In genomic region chr15:69279636-69280035, GRCh38 we compare ENCODE assay signal across 24 cellular contexts.
"Had no signal": no experiment of that assay in that cellular context is flagged by ENCODE, and none has a peak within 500 bp of the region (broad histone marks: within the 10 kb centered on the region; RNA-seq: fewer than 3 reads in every experiment).

No MANE protein-coding gene starts in this region.

- H3K27me3 Mint-ChIP-seq: stimulated activated naive CD8-positive, alpha-beta T cell treated with anti-CD3 and anti-CD28 coated beads, Interleukin-15, Interleukin-2, amounts not matched to agents 100 ng/mL and 50 ng/mL, for 24 hours had no signal

- H3K4me1 Mint-ChIP-seq: natural killer cell; neural crest cell; stimulated activated effector memory CD8-positive, alpha-beta T cell treated with anti-CD3 and anti-CD28 coated beads, Interleukin-12 subunit alpha, Interleukin-12 subunit beta, amount 100 ng/mL, for 72 hours; stimulated activated naive B cell treated with anti-CD40 and anti-IgM and Interleukin-4, amounts not matched to agents 10 μg/mL and 1 μg/mL and 100 μg/mL, for 72 hours had no signal

- H3K9me3 ChIP-seq: neutrophil, pancreas, prostate gland, right lobe of liver, sigmoid colon, stomach, thoracic aorta, thyroid gland, tibial nerve, upper lobe of left lung, vagina had no signal

- H3K9me3 Mint-ChIP-seq: natural killer cell; nephron progenitor cell; neural crest cell; stimulated activated effector memory CD8-positive, alpha-beta T cell treated with anti-CD3 and anti-CD28 coated beads, Interleukin-12 subunit alpha, Interleukin-12 subunit beta, amount 100 ng/mL, for 72 hours; stimulated activated naive B cell treated with anti-CD40 and anti-IgM and Interleukin-4, amounts not matched to agents 10 μg/mL and 1 μg/mL and 100 μg/mL, for 72 hours; stimulated activated naive CD8-positive, alpha-beta T cell treated with anti-CD3 and anti-CD28 coated beads, Interleukin-15, Interleukin-2, amounts not matched to agents 100 ng/mL and 50 ng/mL, for 24 hours had no signal

- H3K4me3 Mint-ChIP-seq: natural killer cell; nephron progenitor cell; neural crest cell; stimulated activated effector memory CD8-positive, alpha-beta T cell treated with anti-CD3 and anti-CD28 coated beads, Interleukin-12 subunit alpha, Interleukin-12 subunit beta, amount 100 ng/mL, for 72 hours; stimulated activated naive B cell treated with anti-CD40 and anti-IgM and Interleukin-4, amounts not matched to agents 10 μg/mL and 1 μg/mL and 100 μg/mL, for 72 hours; stimulated activated naive CD8-positive, alpha-beta T cell treated with anti-CD3 and anti-CD28 coated beads, Interleukin-15, Interleukin-2, amounts not matched to agents 100 ng/mL and 50 ng/mL, for 24 hours had no signal

- H3K4me1 ChIP-seq: pancreas, prostate gland, right lobe of liver, sigmoid colon, stomach, thyroid gland, tibial nerve, upper lobe of left lung had no signal

- H3K27ac Mint-ChIP-seq: natural killer cell; nephron progenitor cell; stimulated activated effector memory CD8-positive, alpha-beta T cell treated with anti-CD3 and anti-CD28 coated beads, Interleukin-12 subunit alpha, Interleukin-12 subunit beta, amount 100 ng/mL, for 72 hours; stimulated activated naive B cell treated with anti-CD40 and anti-IgM and Interleukin-4, amounts not matched to agents 10 μg/mL and 1 μg/mL and 100 μg/mL, for 72 hours; stimulated activated naive CD8-positive, alpha-beta T cell treated with anti-CD3 and anti-CD28 coated beads, Interleukin-15, Interleukin-2, amounts not matched to agents 100 ng/mL and 50 ng/mL, for 24 hours had no signal

- H3K36me3 ChIP-seq: neutrophil, pancreas, prostate gland, right lobe of liver, sigmoid colon, stomach, thoracic aorta, thyroid gland, tibial nerve, upper lobe of left lung, vagina had no signal

- H3K27ac ChIP-seq: neutrophil, pancreas, prostate gland, right lobe of liver, sigmoid colon, stomach, thoracic aorta, thyroid gland, tibial nerve, upper lobe of left lung, vagina had no signal

- H3K36me3 Mint-ChIP-seq: natural killer cell; stimulated activated effector memory CD8-positive, alpha-beta T cell treated with anti-CD3 and anti-CD28 coated beads, Interleukin-12 subunit alpha, Interleukin-12 subunit beta, amount 100 ng/mL, for 72 hours; stimulated activated naive B cell treated with anti-CD40 and anti-IgM and Interleukin-4, amounts not matched to agents 10 μg/mL and 1 μg/mL and 100 μg/mL, for 72 hours had no signal

- H3K4me3 ChIP-seq: pancreas, prostate gland, right lobe of liver, sigmoid colon, stomach, thoracic aorta, thyroid gland, tibial nerve, upper lobe of left lung, vagina had no signal

- DNase-seq: natural killer cell; nephron progenitor cell; pancreas; right cardiac atrium; right lobe of liver; sigmoid colon; small intestine; stimulated activated CD4-positive, alpha-beta T cell treated with anti-CD3 and anti-CD28 coated beads, Interleukin-15, amount 100 ng/mL, for 24 hours; stimulated activated CD4-positive, alpha-beta T cell treated with anti-CD3 and anti-CD28 coated beads, Interleukin-2, amount 100 ng/mL, for 24 hours; stimulated activated CD4-positive, alpha-beta T cell treated with anti-CD3 and anti-CD28 coated beads, Interleukin-2, amount 100 ng/mL, for 48 hours; stimulated activated CD4-positive, alpha-beta T cell treated with anti-CD3 and anti-CD28 coated beads, Interleukin-4, amount 100 ng/mL, for 24 hours; stimulated activated naive B cell treated with anti-CD40 and anti-IgM and Interleukin-4, amounts not matched to agents 10 μg/mL and 1 μg/mL and 100 μg/mL, for 72 hours; stimulated activated naive CD4-positive, alpha-beta T cell treated with Interleukin-2 at 50 U/mL for 16 hours; stomach; thyroid gland; upper lobe of left lung had no signal

- FAIRE-seq: pancreas, small intestine had no signal

- ATAC-seq: natural killer cell; pancreas; right cardiac atrium; right lobe of liver; stimulated activated effector memory CD8-positive, alpha-beta T cell treated with anti-CD3 and anti-CD28 coated beads, Interleukin-12 subunit alpha, Interleukin-12 subunit beta, amount 100 ng/mL, for 72 hours; stimulated activated naive B cell treated with anti-CD40 and anti-IgM and Interleukin-4, amounts not matched to agents 10 μg/mL and 1 μg/mL and 100 μg/mL, for 72 hours had no signal

- H3K27me3 ChIP-seq: pancreas, right lobe of liver, thyroid gland, tibial nerve, upper lobe of left lung, vagina had no signal
